ENCODE assay signal across 1 cellular context in the genomic region with DNA sequence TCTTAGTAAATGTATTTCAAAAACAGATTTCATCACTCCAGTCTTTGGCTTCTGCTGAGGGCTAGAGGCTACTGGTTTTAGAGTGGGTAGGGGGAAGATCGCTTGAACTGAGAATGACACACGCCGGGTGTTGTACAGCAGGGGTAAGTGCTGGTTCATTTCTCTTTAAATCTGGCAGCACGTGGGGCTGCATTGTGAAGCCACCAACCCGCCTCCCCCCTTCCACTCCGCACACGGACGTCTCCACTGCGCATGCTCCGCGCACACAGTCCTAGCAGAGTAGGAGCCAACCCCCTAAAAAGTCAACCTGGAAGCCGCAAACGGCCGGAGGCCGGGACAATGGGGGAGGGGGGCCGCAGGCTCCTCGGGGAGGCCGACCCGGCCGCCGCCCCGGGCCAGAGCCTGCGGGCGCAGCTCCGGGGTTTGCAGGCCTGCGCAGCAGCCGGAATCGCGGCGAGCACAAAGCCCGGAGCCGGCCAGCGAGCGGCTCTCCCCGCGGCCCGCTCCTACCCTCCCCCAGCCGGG.
TF ChIP-seq lines count a peak whose summit lies in the region.

No MANE protein-coding gene starts in this region.

TF ChIP-seq in H1, 55 proteins besides CTCF, POLR2A, EP300 and RAD21:
- TF ChIP-seq SIRT6 (IDR thresholded peaks at IDR 0.05; ENCODE audit: low read length), result no peak
- no peak for TF ChIP-seq CHD2 (IDR thresholded peaks at IDR 0.05; ENCODE audit: low read length)
- TF ChIP-seq CREB1 (IDR thresholded peaks at IDR 0.05), result no peak
- no peak for TF ChIP-seq KDM4A (IDR thresholded peaks at IDR 0.05; ENCODE audit: low read depth, low read length, severe bottlenecking)
- TF ChIP-seq ASH2L (IDR thresholded peaks at IDR 0.05; ENCODE audit: low read length), result peak; percentile 16
- peak; percentile 72 for TF ChIP-seq PHF8 (conservative IDR thresholded peaks at IDR 0.05; ENCODE audit: low read depth, low read length)
- TF ChIP-seq, protein P1, sequence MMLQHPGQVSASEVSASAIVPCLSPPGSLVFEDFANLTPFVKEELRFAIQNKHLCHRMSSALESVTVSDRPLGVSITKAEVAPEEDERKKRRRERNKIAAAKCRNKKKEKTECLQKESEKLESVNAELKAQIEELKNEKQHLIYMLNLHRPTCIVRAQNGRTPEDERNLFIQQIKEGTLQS (IDR thresholded peaks at IDR 0.05; ENCODE audit: insufficient read depth, low read depth, low read length), result peak; percentile 63; the same call in 1 of the 2 replicates
- TF ChIP-seq BACH1 (IDR thresholded peaks at IDR 0.05; ENCODE audit: low read length), result no peak
- no peak for TF ChIP-seq SUZ12 (IDR thresholded peaks at IDR 0.05; ENCODE audit: low read length)
- no peak for TF ChIP-seq CBX5 (IDR thresholded peaks at IDR 0.05; ENCODE audit: low read depth, low read length)
- TF ChIP-seq TCF12 (IDR thresholded peaks at IDR 0.05; ENCODE audit: low read depth, low read length), result no peak
- TF ChIP-seq TAF7 (optimal IDR thresholded peaks at IDR 0.05; ENCODE audit: borderline replicate concordance, low read depth, low read length), result no peak
- TF ChIP-seq CEBPB (IDR thresholded peaks at IDR 0.05; ENCODE audit: low read depth, low read length), result no peak
- TF ChIP-seq ZNF274 (IDR thresholded peaks at IDR 0.05; ENCODE audit: borderline replicate concordance, extremely low read depth, low read length), result no peak
- TF ChIP-seq POLR2AphosphoS5 (IDR thresholded peaks at IDR 0.05; ENCODE audit: low read depth, low read length), result peak; percentile 69
- TF ChIP-seq CBX8 (IDR thresholded peaks at IDR 0.05; ENCODE audit: borderline replicate concordance, low read depth, low read length), result no peak
- no peak for TF ChIP-seq SP4 (IDR thresholded peaks at IDR 0.05; ENCODE audit: low read length)
- no peak for TF ChIP-seq NANOG (IDR thresholded peaks at IDR 0.05; ENCODE audit: insufficient read depth, low read depth, low read length, poor library complexity, severe bottlenecking)
- no peak for TF ChIP-seq RXRA (IDR thresholded peaks at IDR 0.05; ENCODE audit: insufficient read depth, low read depth, low read length)
- TF ChIP-seq, protein P2, sequence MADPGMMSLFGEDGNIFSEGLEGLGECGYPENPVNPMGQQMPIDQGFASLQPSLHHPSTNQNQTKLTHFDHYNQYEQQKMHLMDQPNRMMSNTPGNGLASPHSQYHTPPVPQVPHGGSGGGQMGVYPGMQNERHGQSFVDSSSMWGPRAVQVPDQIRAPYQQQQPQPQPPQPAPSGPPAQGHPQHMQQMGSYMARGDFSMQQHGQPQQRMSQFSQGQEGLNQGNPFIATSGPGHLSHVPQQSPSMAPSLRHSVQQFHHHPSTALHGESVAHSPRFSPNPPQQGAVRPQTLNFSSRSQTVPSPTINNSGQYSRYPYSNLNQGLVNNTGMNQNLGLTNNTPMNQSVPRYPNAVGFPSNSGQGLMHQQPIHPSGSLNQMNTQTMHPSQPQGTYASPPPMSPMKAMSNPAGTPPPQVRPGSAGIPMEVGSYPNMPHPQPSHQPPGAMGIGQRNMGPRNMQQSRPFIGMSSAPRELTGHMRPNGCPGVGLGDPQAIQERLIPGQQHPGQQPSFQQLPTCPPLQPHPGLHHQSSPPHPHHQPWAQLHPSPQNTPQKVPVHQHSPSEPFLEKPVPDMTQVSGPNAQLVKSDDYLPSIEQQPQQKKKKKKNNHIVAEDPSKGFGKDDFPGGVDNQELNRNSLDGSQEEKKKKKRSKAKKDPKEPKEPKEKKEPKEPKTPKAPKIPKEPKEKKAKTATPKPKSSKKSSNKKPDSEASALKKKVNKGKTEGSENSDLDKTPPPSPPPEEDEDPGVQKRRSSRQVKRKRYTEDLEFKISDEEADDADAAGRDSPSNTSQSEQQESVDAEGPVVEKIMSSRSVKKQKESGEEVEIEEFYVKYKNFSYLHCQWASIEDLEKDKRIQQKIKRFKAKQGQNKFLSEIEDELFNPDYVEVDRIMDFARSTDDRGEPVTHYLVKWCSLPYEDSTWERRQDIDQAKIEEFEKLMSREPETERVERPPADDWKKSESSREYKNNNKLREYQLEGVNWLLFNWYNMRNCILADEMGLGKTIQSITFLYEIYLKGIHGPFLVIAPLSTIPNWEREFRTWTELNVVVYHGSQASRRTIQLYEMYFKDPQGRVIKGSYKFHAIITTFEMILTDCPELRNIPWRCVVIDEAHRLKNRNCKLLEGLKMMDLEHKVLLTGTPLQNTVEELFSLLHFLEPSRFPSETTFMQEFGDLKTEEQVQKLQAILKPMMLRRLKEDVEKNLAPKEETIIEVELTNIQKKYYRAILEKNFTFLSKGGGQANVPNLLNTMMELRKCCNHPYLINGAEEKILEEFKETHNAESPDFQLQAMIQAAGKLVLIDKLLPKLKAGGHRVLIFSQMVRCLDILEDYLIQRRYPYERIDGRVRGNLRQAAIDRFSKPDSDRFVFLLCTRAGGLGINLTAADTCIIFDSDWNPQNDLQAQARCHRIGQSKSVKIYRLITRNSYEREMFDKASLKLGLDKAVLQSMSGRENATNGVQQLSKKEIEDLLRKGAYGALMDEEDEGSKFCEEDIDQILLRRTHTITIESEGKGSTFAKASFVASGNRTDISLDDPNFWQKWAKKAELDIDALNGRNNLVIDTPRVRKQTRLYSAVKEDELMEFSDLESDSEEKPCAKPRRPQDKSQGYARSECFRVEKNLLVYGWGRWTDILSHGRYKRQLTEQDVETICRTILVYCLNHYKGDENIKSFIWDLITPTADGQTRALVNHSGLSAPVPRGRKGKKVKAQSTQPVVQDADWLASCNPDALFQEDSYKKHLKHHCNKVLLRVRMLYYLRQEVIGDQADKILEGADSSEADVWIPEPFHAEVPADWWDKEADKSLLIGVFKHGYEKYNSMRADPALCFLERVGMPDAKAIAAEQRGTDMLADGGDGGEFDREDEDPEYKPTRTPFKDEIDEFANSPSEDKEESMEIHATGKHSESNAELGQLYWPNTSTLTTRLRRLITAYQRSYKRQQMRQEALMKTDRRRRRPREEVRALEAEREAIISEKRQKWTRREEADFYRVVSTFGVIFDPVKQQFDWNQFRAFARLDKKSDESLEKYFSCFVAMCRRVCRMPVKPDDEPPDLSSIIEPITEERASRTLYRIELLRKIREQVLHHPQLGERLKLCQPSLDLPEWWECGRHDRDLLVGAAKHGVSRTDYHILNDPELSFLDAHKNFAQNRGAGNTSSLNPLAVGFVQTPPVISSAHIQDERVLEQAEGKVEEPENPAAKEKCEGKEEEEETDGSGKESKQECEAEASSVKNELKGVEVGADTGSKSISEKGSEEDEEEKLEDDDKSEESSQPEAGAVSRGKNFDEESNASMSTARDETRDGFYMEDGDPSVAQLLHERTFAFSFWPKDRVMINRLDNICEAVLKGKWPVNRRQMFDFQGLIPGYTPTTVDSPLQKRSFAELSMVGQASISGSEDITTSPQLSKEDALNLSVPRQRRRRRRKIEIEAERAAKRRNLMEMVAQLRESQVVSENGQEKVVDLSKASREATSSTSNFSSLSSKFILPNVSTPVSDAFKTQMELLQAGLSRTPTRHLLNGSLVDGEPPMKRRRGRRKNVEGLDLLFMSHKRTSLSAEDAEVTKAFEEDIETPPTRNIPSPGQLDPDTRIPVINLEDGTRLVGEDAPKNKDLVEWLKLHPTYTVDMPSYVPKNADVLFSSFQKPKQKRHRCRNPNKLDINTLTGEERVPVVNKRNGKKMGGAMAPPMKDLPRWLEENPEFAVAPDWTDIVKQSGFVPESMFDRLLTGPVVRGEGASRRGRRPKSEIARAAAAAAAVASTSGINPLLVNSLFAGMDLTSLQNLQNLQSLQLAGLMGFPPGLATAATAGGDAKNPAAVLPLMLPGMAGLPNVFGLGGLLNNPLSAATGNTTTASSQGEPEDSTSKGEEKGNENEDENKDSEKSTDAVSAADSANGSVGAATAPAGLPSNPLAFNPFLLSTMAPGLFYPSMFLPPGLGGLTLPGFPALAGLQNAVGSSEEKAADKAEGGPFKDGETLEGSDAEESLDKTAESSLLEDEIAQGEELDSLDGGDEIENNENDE (IDR thresholded peaks at IDR 0.05; ENCODE audit: insufficient replicate concordance, low read length), result no peak
- TF ChIP-seq, protein P3, sequence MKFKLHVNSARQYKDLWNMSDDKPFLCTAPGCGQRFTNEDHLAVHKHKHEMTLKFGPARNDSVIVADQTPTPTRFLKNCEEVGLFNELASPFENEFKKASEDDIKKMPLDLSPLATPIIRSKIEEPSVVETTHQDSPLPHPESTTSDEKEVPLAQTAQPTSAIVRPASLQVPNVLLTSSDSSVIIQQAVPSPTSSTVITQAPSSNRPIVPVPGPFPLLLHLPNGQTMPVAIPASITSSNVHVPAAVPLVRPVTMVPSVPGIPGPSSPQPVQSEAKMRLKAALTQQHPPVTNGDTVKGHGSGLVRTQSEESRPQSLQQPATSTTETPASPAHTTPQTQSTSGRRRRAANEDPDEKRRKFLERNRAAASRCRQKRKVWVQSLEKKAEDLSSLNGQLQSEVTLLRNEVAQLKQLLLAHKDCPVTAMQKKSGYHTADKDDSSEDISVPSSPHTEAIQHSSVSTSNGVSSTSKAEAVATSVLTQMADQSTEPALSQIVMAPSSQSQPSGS (IDR thresholded peaks at IDR 0.05; ENCODE audit: low read length), result 0 out of 2 replicates have a peak, but pooled peaks have one; percentile 9
- TF ChIP-seq POU5F1 (IDR thresholded peaks at IDR 0.05; ENCODE audit: low read depth, low read length), result no peak
- no peak for TF ChIP-seq EGR1 (IDR thresholded peaks at IDR 0.05; ENCODE audit: borderline replicate concordance, low read depth, low read length)
- peak in 1 of 2 experiments; percentile 38; a peak in 1 of 4 replicates for TF ChIP-seq SIN3A (conservative IDR thresholded peaks at IDR 0.05 in 1 of 2, IDR thresholded peaks at IDR 0.05 in 1 of 2; ENCODE audit: low read depth in 1 of 2, low read length in 2 of 2)
- TF ChIP-seq CTBP2 (IDR thresholded peaks at IDR 0.05; ENCODE audit: borderline replicate concordance, insufficient read depth, insufficient read length, low read length), result no peak
- TF ChIP-seq SP1 (IDR thresholded peaks at IDR 0.05; ENCODE audit: low read depth, low read length), result no peak
- no peak for TF ChIP-seq BRCA1 (IDR thresholded peaks at IDR 0.05; ENCODE audit: low read depth, low read length)
- no peak for TF ChIP-seq SRF (IDR thresholded peaks at IDR 0.05; ENCODE audit: low read depth, low read length)
- no peak for TF ChIP-seq KDM1A (IDR thresholded peaks at IDR 0.05; ENCODE audit: borderline replicate concordance, low read length)
- TF ChIP-seq TBP (IDR thresholded peaks at IDR 0.05; ENCODE audit: low read depth, low read length), result peak; percentile 25; the same call in 1 of the 2 replicates
- TF ChIP-seq, protein P4, sequence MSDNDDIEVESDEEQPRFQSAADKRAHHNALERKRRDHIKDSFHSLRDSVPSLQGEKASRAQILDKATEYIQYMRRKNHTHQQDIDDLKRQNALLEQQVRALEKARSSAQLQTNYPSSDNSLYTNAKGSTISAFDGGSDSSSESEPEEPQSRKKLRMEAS (IDR thresholded peaks at IDR 0.05), result peak; percentile 95
- TF ChIP-seq GABPA (IDR thresholded peaks at IDR 0.05; ENCODE audit: borderline replicate concordance, insufficient read depth, low read length), result no peak
- TF ChIP-seq HDAC6 (IDR thresholded peaks at IDR 0.05; ENCODE audit: low read depth, low read length), result no peak
- TF ChIP-seq FOSL1 (IDR thresholded peaks at IDR 0.05; ENCODE audit: insufficient read depth, low read depth, low read length), result no peak
- TF ChIP-seq SP2 (IDR thresholded peaks at IDR 0.05; ENCODE audit: low read length), result no peak
- TF ChIP-seq YY1 (IDR thresholded peaks at IDR 0.05; ENCODE audit: low read depth, low read length), result no peak
- no peak for TF ChIP-seq JUN (IDR thresholded peaks at IDR 0.05; ENCODE audit: low read depth, low read length)
- TF ChIP-seq, protein P5, sequence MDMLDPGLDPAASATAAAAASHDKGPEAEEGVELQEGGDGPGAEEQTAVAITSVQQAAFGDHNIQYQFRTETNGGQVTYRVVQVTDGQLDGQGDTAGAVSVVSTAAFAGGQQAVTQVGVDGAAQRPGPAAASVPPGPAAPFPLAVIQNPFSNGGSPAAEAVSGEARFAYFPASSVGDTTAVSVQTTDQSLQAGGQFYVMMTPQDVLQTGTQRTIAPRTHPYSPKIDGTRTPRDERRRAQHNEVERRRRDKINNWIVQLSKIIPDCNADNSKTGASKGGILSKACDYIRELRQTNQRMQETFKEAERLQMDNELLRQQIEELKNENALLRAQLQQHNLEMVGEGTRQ (IDR thresholded peaks at IDR 0.05; ENCODE audit: low read length), result peak; percentile 66; the same call in 1 of the 2 replicates
- peak in 1 of 2 experiments; percentile 8; a peak in 1 of 4 replicates for TF ChIP-seq HDAC2 (IDR thresholded peaks at IDR 0.05; ENCODE audit: borderline replicate concordance in 1 of 2, low read depth in 2 of 2, low read length in 2 of 2)
- TF ChIP-seq KDM5A (IDR thresholded peaks at IDR 0.05; ENCODE audit: low read length), result no peak
- TF ChIP-seq TEAD4 (IDR thresholded peaks at IDR 0.05; ENCODE audit: low read depth, low read length), result no peak
- TF ChIP-seq EZH2 (IDR thresholded peaks at IDR 0.05; ENCODE audit: low read depth, low read length, severe bottlenecking), result no peak
- peak; percentile 68 for TF ChIP-seq TAF1 (IDR thresholded peaks at IDR 0.05; ENCODE audit: low read depth, low read length)
- no peak for TF ChIP-seq SAP30 (IDR thresholded peaks at IDR 0.05; ENCODE audit: insufficient read depth, insufficient replicate concordance, low read length)
- peak; percentile 93 for TF ChIP-seq NRF1 (IDR thresholded peaks at IDR 0.05; ENCODE audit: low read depth, low read length)
- TF ChIP-seq MAFK (IDR thresholded peaks at IDR 0.05; ENCODE audit: low read depth, low read length), result no peak
- TF ChIP-seq, protein P6, sequence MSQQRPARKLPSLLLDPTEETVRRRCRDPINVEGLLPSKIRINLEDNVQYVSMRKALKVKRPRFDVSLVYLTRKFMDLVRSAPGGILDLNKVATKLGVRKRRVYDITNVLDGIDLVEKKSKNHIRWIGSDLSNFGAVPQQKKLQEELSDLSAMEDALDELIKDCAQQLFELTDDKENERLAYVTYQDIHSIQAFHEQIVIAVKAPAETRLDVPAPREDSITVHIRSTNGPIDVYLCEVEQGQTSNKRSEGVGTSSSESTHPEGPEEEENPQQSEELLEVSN (IDR thresholded peaks at IDR 0.05), result peak; percentile 75
- TF ChIP-seq CHD1 (IDR thresholded peaks at IDR 0.05; ENCODE audit: low read depth, low read length), result no peak
- TF ChIP-seq RFX5 (IDR thresholded peaks at IDR 0.05; ENCODE audit: borderline replicate concordance, low read depth, low read length), result no peak
